In the genomic region with DNA sequence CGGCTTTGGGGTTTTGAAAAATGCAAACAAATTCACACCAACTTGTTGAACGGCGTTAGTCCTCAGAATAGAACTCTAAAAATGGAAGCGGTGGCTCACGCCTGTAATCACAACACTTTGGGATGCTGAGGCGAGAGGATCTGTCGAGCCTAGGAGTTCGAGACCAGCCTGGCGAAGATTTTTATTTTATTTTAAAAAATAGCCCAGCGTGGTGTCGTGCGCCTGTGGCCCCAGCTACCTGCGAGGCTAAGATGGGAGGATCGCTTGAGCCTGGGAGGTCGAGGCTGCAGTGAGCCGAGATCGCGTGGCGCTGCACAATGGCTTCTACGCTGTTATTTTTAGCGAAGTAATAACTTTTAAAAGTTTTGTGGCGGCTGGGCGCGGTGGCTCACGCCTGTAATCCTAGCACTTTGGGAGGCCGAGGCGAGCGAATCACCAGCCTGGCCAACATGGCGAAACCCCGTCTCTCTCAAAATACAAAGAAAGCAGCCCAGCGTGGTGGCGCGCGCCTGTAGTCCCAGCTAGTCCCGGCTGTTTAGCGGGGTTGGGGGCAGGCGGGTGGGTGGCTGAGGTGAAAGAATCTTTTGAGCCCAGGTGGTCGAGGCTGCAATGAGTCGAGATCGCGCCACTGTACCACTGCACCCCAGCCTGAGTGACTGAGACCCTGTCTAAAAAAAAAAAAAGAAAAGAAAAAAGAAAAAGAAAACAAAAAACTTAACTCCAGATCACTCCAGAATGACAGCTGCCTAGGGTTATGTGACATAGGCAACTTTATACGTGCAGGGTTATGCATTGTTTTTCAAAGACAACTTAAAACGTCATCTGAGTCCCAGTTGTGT, we compare ENCODE assay signal across 8 cellular contexts. TPM values are rescaled to one million over a fixed set of nuclear protein-coding genes. Genes with fewer than 3 reads are reported as not detected.
DNase-seq lines count a peak whose midpoint lies in the region; ATAC-seq, FAIRE-seq and TF ChIP-seq lines count a peak whose summit lies in the region.

No MANE protein-coding gene starts in this region.

- no peak for TF ChIP-seq RAD21 in K562 (CRISPR knock-in tag; conservative IDR thresholded peaks at IDR 0.05 in 1 of 2, IDR thresholded peaks at IDR 0.05 in 1 of 2)

- TF ChIP-seq EP300 in K562 (IDR thresholded peaks at IDR 0.05; ENCODE audit: low read length), result no peak

- peak overlapping the region; percentile 93 to 97 for H3K9ac ChIP-seq in K562 (ENCODE audit: insufficient read depth in 1 of 2, low read depth in 2 of 2, low read length in 2 of 2)

- H2AFZ ChIP-seq in K562 (ENCODE audit: low read depth, low read length), result peak overlapping the region; percentile 89

- H3K79me2 ChIP-seq in K562 (ENCODE audit: control insufficient read depth, insufficient read depth, low read length), result peaks cover 30% of the 10 kb centered on the region

- no peak for DNase-seq in SJCRH30
- no peak for DNase-seq in K562 (ENCODE audit: extremely low read depth in 1 of 4, low spot score in 3 of 4)
- no peak for DNase-seq in kidney epithelial cell (ENCODE audit: low read depth)
- peak; percentile 16 for DNase-seq in stimulated activated CD4-positive, alpha-beta T cell treated with anti-CD3 and anti-CD28 coated beads, Interleukin-4, amount 100 ng/mL, for 1 hour
- no peak for DNase-seq in OCI-M2 (lab: John Stamatoyannopoulos, UW; ENCODE audit: unreplicated experiment)
- no peak for DNase-seq in A172 (ENCODE audit: low spot score)

- FAIRE-seq in K562 (lab: Jason Lieb, UNC), result no peak

- TF ChIP-seq POLR2A in K562 (conservative IDR thresholded peaks at IDR 0.05), result no peak

- no peaks in the 10 kb centered on the region for H3K9me1 ChIP-seq in K562 (ENCODE audit: control insufficient read depth, insufficient read depth, low read length)

- H3K4me1 ChIP-seq in SJCRH30 (0 out of 2 replicates have a peak, but pooled peaks cover 5% of the 10 kb centered on the region), K562 (replicated peaks in 1 of 2; ENCODE audit: control insufficient read depth in 2 of 2, insufficient read depth in 2 of 2, low read length in 2 of 2) (peaks cover 19 to 26% of the 10 kb centered on the region in 2 experiments; a peak in 4 of 5 replicates)

- intact Hi-C loops in K562 (cut with micrococcal nuclease), result loop anchor here (1.0 kb wide), 1 partner anchor 26 kb away; no protein-coding TSS in a partner anchor

- 85% methylated on average over 30 of the region's 43 CpGs for WGBS in K562 (ENCODE audit: insufficient coverage, low coverage, missing lambda C conversion rate)

- BruUV-seq in K562 (replicated peaks; lab: Mats Ljungman, UMichigan), result no TSS peak

- H4K20me1 ChIP-seq in K562 (replicated peaks; ENCODE audit: control insufficient read depth, insufficient read depth, low read length), result no peaks in the 10 kb centered on the region

- H3K36me3 ChIP-seq in SJCRH30 (no peaks in the 10 kb centered on the region), K562 (ENCODE audit: control insufficient read depth, insufficient read depth, low read length) (peaks cover 23% of the 10 kb centered on the region), kidney epithelial cell (ENCODE audit: control insufficient read depth, insufficient read depth, low read length) (peaks cover 1% of the 10 kb centered on the region)

- H3K4me2 ChIP-seq in K562 (ENCODE audit: insufficient read depth, low read length), result peak overlapping the region; percentile 86

- H3K4me3 ChIP-seq in GM12875 (ENCODE audit: low read depth, low read length) (peak overlapping the region; percentile 96), SJCRH30 (peak overlapping the region; percentile 92), K562 (peak overlapping the region; percentile 80), kidney epithelial cell (ENCODE audit: low read depth, low read length) (peak overlapping the region; percentile 88)

- no peak for TF ChIP-seq CTCF in GM12875 (IDR thresholded peaks at IDR 0.05; ENCODE audit: borderline replicate concordance, insufficient read depth, low read depth, low read length)
- no peak for TF ChIP-seq CTCF in K562 (IDR thresholded peaks at IDR 0.05 in 2 of 3, conservative IDR thresholded peaks at IDR 0.05 in 1 of 3; ENCODE audit: insufficient read depth in 2 of 3, low read depth in 1 of 3, low read length in 3 of 3)
- no peak for TF ChIP-seq CTCF in kidney epithelial cell (IDR thresholded peaks at IDR 0.05; ENCODE audit: insufficient read depth, low read length, poor library complexity, severe bottlenecking)

- no peaks in the 10 kb centered on the region for H3K27me3 ChIP-seq in SJCRH30
- no peaks in the 10 kb centered on the region for H3K27me3 ChIP-seq in K562 (ENCODE audit: control insufficient read depth in 2 of 2, insufficient read depth in 2 of 2, low read length in 2 of 2)
- H3K27me3 ChIP-seq in kidney epithelial cell (ENCODE audit: control insufficient read depth, insufficient read depth, low read length), result no peaks in the 10 kb centered on the region

- POLR2A ChIA-PET in K562 (lab: Yijun Ruan, JAX), result interaction anchor here (0.5 to 0.7 kb wide), 2 partner anchors 45 to 46 kb away, joined by 3 to 4 read pairs; no protein-coding TSS in a partner anchor

- H3K9me3 ChIP-seq in SJCRH30 (replicated peaks) (no peaks in the 10 kb centered on the region), K562 (replicated peaks; ENCODE audit: control insufficient read depth, insufficient read depth, low read depth, low read length) (no peaks in the 10 kb centered on the region)

- peak overlapping the region; percentile 79 for H3K27ac ChIP-seq in SJCRH30
- peak overlapping the region; percentile 90; the same call in 2 of the 3 replicates for H3K27ac ChIP-seq in K562 (ENCODE audit: extremely low read depth, low read depth, low read length)

- ATAC-seq in HG02642 (IDR thresholded peaks at IDR 0.05; ENCODE audit: poor library complexity, unreplicated experiment), result peak; percentile 19
- no peak for ATAC-seq in K562

- CTCF ChIA-PET in K562 (lab: Yijun Ruan, JAX; ENCODE audit: low intra/inter-chr PET ratio), result no interaction called here

- in situ Hi-C loops in K562 (cut with MboI), result no loop called here

TF ChIP-seq in K562, 482 proteins besides CTCF, POLR2A, EP300 and RAD21 (continues in another document):
- TF ChIP-seq TEAD4 (IDR thresholded peaks at IDR 0.05; ENCODE audit: low read length) (no peak), TEAD4 (CRISPR knock-in tag; IDR thresholded peaks at IDR 0.05; ENCODE audit: borderline replicate concordance) (no peak), BDP1 (IDR thresholded peaks at IDR 0.05; ENCODE audit: insufficient read depth, insufficient read length) (no peak), POLR2H (tag; IDR thresholded peaks at IDR 0.05; ENCODE audit: low read depth) (no peak), ZNF695 (CRISPR knock-in tag; IDR thresholded peaks at IDR 0.05) (no peak)

RNA-seq across cellular contexts. Expression of gene PLIN2, which starts 0.8 kb away (rescaled TPM):
- 27.1 and 30.7 TPM in 2 replicates for total RNA-seq in SJCRH30 (2014; rRNA removed; shearing (Covaris generic))
- 37.8 and 44.9 TPM in 2 replicates for total RNA-seq in K562 (2011; cell fraction: chromatin; rRNA removed; ENCODE audit: low replicate concordance)
- 39.6 and 44.5 TPM in 2 replicates for total RNA-seq in K562 (2011; cell fraction: nucleolus; rRNA removed)
- total RNA-seq in K562 (2011; cell fraction: nucleoplasm; rRNA removed), result 42.6 and 48.0 TPM in 2 replicates
- total RNA-seq in K562 (2014; rRNA removed) (29.1 and 34.2 TPM in 2 replicates), K562 (2014; rRNA removed; fragmentation: Illumina TruSeq; extraction: Trizol) (42.6 and 43.6 TPM in 2 replicates), K562 (2015; rRNA removed; fragmentation: Illumina TruSeq; extraction: Trizol) (38.2 and 41.0 TPM in 2 replicates), K562 (2021) (35.4 and 36.4 TPM in 2 replicates), kidney epithelial cell (70.4 and 83.6 TPM in 2 replicates)
- polyA plus RNA-seq in K562 (2011; rRNA removed) (48.7 and 95.5 TPM in 2 replicates), K562 (2014; fragmentation: Illumina TruSeq; extraction: Trizol) (46.4 and 47.4 TPM in 2 replicates), K562 (2014; fragmentation: Nextera tagmentation; extraction: Ambion mirVana) (10 to 100 TPM; 63.7 to 68.6 TPM), K562 (2014; rRNA removed) (32.2 and 33.8 TPM in 2 replicates)
- 58.3 and 118 TPM in 2 replicates for polyA plus RNA-seq in K562 (2011; cell fraction: cytosol; rRNA removed)
- 33.5 and 44.6 TPM in 2 replicates for polyA plus RNA-seq in K562 (2011; cell fraction: nucleus; rRNA removed)
- polyA plus RNA-seq in K562 (2012), result 41.1 and 52.0 TPM in 2 replicates
- polyA minus RNA-seq in K562 (2011; rRNA and poly(A)+ RNA removed), result 90.1 and 183 TPM in 2 replicates
- polyA minus RNA-seq in K562 (2011; cell fraction: cytosol; rRNA and poly(A)+ RNA removed), result 26.7 and 55.8 TPM in 2 replicates
- polyA minus RNA-seq in K562 (2011; cell fraction: nucleus; rRNA and poly(A)+ RNA removed), result 19.7 and 23.4 TPM in 2 replicates
- not detected in 2 replicates for total RNA-seq in A172 (2014; rRNA removed; shearing (Covaris generic))

RNA-seq across cellular contexts. Expression of gene HAUS6, which starts 25.4 kb away (rescaled TPM):
- 44.7 and 49.7 TPM in 2 replicates for total RNA-seq in SJCRH30 (2014; rRNA removed; shearing (Covaris generic))
- 9.3 and 32.6 TPM in 2 replicates for total RNA-seq in K562 (2011; cell fraction: chromatin; rRNA removed; ENCODE audit: low replicate concordance)
- total RNA-seq in K562 (2011; cell fraction: nucleolus; rRNA removed), result 9.8 and 12.0 TPM in 2 replicates
- total RNA-seq in K562 (2011; cell fraction: nucleoplasm; rRNA removed), result 16.6 and 25.2 TPM in 2 replicates
- 16.1 and 17.6 TPM in 2 replicates for total RNA-seq in K562 (2014; rRNA removed)
- total RNA-seq in K562 (2014; rRNA removed; fragmentation: Illumina TruSeq; extraction: Trizol), result 31.7 and 40.5 TPM in 2 replicates
- total RNA-seq in K562 (2015; rRNA removed; fragmentation: Illumina TruSeq; extraction: Trizol), result 27.2 and 30.2 TPM in 2 replicates
- 22.5 and 23.1 TPM in 2 replicates for total RNA-seq in K562 (2021)
- 19.6 and 29.7 TPM in 2 replicates for polyA plus RNA-seq in K562 (2011; rRNA removed)
- 5.5 and 7.6 TPM in 2 replicates for polyA plus RNA-seq in K562 (2011; cell fraction: cytosol; rRNA removed)
- polyA plus RNA-seq in K562 (2011; cell fraction: nucleus; rRNA removed), result 10.6 and 13.1 TPM in 2 replicates
- polyA plus RNA-seq in K562 (2012), result 12.4 and 12.6 TPM in 2 replicates
- 21.7 and 23.9 TPM in 2 replicates for polyA plus RNA-seq in K562 (2014; fragmentation: Illumina TruSeq; extraction: Trizol)
- polyA plus RNA-seq in K562 (2014; fragmentation: Nextera tagmentation; extraction: Ambion mirVana), result 10 to 100 TPM; 10.2 to 17.6 TPM
- polyA plus RNA-seq in K562 (2014; rRNA removed), result 15.9 and 17.2 TPM in 2 replicates
- 34.3 and 35.6 TPM in 2 replicates for polyA minus RNA-seq in K562 (2011; rRNA and poly(A)+ RNA removed)
- 10.6 and 16.1 TPM in 2 replicates for polyA minus RNA-seq in K562 (2011; cell fraction: cytosol; rRNA and poly(A)+ RNA removed)
- polyA minus RNA-seq in K562 (2011; cell fraction: nucleus; rRNA and poly(A)+ RNA removed), result 11.8 and 16.2 TPM in 2 replicates
- 15.5 and 18.0 TPM in 2 replicates for total RNA-seq in kidney epithelial cell
- total RNA-seq in A172 (2014; rRNA removed; shearing (Covaris generic)), result 39.7 and 40.4 TPM in 2 replicates

Comparison
In these comparisons a context has a peak if more than half of its experiments do, and no peak if none do; other contexts are left out.
1. RNA of gene PLIN2, which starts 0.8 kb away (total RNA-seq): 70.4 to 83.6 TPM in kidney epithelial cell, 29.1 to 48.0 TPM in K562 and 27.1 to 30.7 TPM in SJCRH30; not detected in A172; every median in the first group is over 10 times any median in the second.
2. Peak in every context shown above with its lines, with median percentiles within 50 percentile points of each other: H3K4me3 ChIP-seq.